8 cellular contexts compared by ENCODE assay signal in the genomic region with DNA sequence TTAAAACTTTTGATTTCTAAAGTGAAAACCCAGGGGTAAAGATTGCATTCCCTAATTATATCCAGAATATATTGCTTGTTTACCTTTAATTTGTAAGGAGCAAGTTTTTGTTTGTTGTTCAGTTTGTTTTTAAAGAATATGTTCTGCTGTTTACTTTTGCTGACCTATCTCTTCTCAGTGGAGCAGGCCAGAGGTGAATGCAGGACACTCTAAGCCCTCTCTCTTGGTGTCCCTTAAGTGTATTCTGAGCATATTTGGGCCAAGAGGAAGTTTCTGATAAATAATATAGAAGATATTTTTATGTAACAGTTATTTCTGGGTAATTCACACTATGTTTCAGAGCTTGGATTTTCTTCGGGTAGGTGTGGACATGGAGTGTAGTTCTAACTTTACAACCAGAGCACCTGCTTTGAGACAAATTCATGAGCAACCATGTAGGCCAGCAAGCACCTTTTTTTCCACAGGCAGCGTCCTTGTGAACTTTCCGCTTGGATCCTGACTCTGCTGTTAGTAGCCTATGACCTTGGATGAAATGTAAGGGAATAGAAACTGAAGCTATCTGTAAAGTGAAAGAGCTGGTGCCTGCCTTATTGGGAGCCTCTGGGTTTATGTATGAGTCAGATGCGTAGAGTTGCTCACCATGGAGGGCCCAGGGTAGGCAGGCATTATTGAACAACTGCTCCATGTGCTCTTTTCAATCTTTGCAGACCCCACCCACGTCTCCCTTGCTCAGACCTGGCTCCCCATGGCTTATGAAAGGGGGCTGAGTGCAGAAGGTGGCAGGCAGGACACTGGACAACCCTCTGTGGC. TPM values are rescaled to one million over a fixed set of nuclear protein-coding genes. Genes with fewer than 3 reads are reported as not detected.
A peak's percentile ranks its signal among the peaks of the same experiment; 100 is the strongest.
DNase-seq lines count a peak whose midpoint lies in the region; ATAC-seq and TF ChIP-seq lines count a peak whose summit lies in the region.

No MANE protein-coding gene starts in this region.

- intact Hi-C loops in left colon (cut with DNase I, micrococcal nuclease) = no loop called here
- intact Hi-C loops in upper lobe of right lung (cut with DNase I) = no loop called here
- intact Hi-C loops in OCI-LY7 (cut with micrococcal nuclease; ENCODE audit: unreplicated experiment) = no loop called here
- intact Hi-C loops in A673 (cut with micrococcal nuclease; ENCODE audit: unreplicated experiment) = no loop called here

- H3K27ac ChIP-seq in upper lobe of right lung (peak overlapping the region; percentile 59), OCI-LY7 (ENCODE audit: low read depth, low read length, poor library complexity, severe bottlenecking) (no peak overlapping the region), A673 (ENCODE audit: low read depth, low read length, poor library complexity, severe bottlenecking) (no peak overlapping the region)

- no peak overlapping the region for H2AFZ ChIP-seq in OCI-LY7 (ENCODE audit: low read length)

- TF ChIP-seq CTCF in upper lobe of right lung (IDR thresholded peaks at IDR 0.05) (no peak), OCI-LY7 (conservative IDR thresholded peaks at IDR 0.05; ENCODE audit: low read length) (no peak), A673 (conservative IDR thresholded peaks at IDR 0.05; ENCODE audit: low read depth, low read length) (no peak)

- CTCF ChIA-PET in OCI-LY7 (lab: Charles Lee; ENCODE audit: unreplicated experiment) = no interaction called here
- CTCF ChIA-PET in A673 (lab: Charles Lee) = no interaction called here

- H3K4me1 ChIP-seq in upper lobe of right lung = peaks cover 58% of the 10 kb centered on the region
- H3K4me1 ChIP-seq in OCI-LY7 (ENCODE audit: insufficient read depth, low read length, poor library complexity, severe bottlenecking) = no peaks in the 10 kb centered on the region
- no peaks in the 10 kb centered on the region for H3K4me1 ChIP-seq in A673 (ENCODE audit: insufficient read depth, low read length, poor library complexity, severe bottlenecking)

- H3K9me3 ChIP-seq in upper lobe of right lung (no peaks in the 10 kb centered on the region), OCI-LY7 (ENCODE audit: low read length) (no peaks in the 10 kb centered on the region), A673 (ENCODE audit: low read depth, low read length, poor library complexity, severe bottlenecking) (no peaks in the 10 kb centered on the region)

- H3K36me3 ChIP-seq in upper lobe of right lung = peaks cover 30% of the 10 kb centered on the region
- H3K36me3 ChIP-seq in OCI-LY7 (ENCODE audit: insufficient read depth, low read length) = peaks cover 63% of the 10 kb centered on the region
- H3K36me3 ChIP-seq in A673 (ENCODE audit: insufficient read depth, low read length, poor library complexity, severe bottlenecking) = peaks cover 12% of the 10 kb centered on the region

- no peaks in the 10 kb centered on the region for H3K9me2 ChIP-seq in OCI-LY7 (ENCODE audit: insufficient read depth, low read length)

- BruUV-seq in OCI-LY7 (replicated peaks; lab: Mats Ljungman, UMichigan) = no TSS peak
- no TSS peak for BruUV-seq in A673 (replicated peaks; lab: Mats Ljungman, UMichigan)

- no peak overlapping the region for H3K4me3 ChIP-seq in upper lobe of right lung
- H3K4me3 ChIP-seq in OCI-LY7 (ENCODE audit: low read depth, low read length, poor library complexity, severe bottlenecking) = no peak overlapping the region
- no peak overlapping the region for H3K4me3 ChIP-seq in A673 (ENCODE audit: low read depth, low read length, poor library complexity, severe bottlenecking)

- peaks cover 71% of the 10 kb centered on the region for H3K79me2 ChIP-seq in OCI-LY7 (ENCODE audit: insufficient read depth, low read depth, low read length)

- H3K4me2 ChIP-seq in OCI-LY7 (ENCODE audit: low read length) = no peak overlapping the region

- no peaks in the 10 kb centered on the region for H4K20me1 ChIP-seq in OCI-LY7 (ENCODE audit: insufficient read depth, low read length)

- POLR2A ChIA-PET in OCI-LY7 (lab: Charles Lee) = no interaction called here
- POLR2A ChIA-PET in A673 (lab: Charles Lee; ENCODE audit: low non-redundant PET) = no interaction called here

- DNase-seq in activated CD4-positive, alpha-beta T cell treated with anti-CD3 and anti-CD28 coated beads for 48 hours = peak; percentile 60
- DNase-seq in left colon (peak in 1 of 2 donors; percentile 12), upper lobe of right lung (no peak), OCI-LY7 (ENCODE audit: low spot score) (no peak), globus pallidus (ENCODE audit: low spot score) (no peak), A673 (ENCODE audit: low spot score) (no peak)

- H3K27me3 ChIP-seq in upper lobe of right lung (no peaks in the 10 kb centered on the region), A673 (replicated peaks; ENCODE audit: insufficient read depth, low read depth, low read length, poor library complexity) (no peaks in the 10 kb centered on the region)

- peak; percentile 63 for ATAC-seq in GM18867 (IDR thresholded peaks at IDR 0.05; ENCODE audit: unreplicated experiment)
- peak; percentile 70 for ATAC-seq in HG02870 (IDR thresholded peaks at IDR 0.05; ENCODE audit: unreplicated experiment)
- ATAC-seq in left colon = peak; percentile 64
- ATAC-seq in upper lobe of right lung = peak; percentile 45

RNA-seq across cellular contexts. Expression of a gene that starts 16.1 kb away (rescaled TPM):
- total RNA-seq in left colon = 100 to 1,000 TPM; 174 to 221 TPM
- 157 TPM for total RNA-seq in upper lobe of right lung
- total RNA-seq in OCI-LY7 (2014; rRNA removed; shearing (Covaris generic)) = 32.6 and 47.6 TPM in 2 replicates
- 70.9 and 71.8 TPM in 2 replicates for total RNA-seq in OCI-LY7 (2022)
- total RNA-seq in A673 (2021) = 111 and 113 TPM in 2 replicates

RNA-seq across cellular contexts. Expression of a gene that starts 40.5 kb away (rescaled TPM):
- total RNA-seq in left colon (10 to 100 TPM; 90.4 to 96.2 TPM), upper lobe of right lung (78.3 TPM), OCI-LY7 (2022) (68.6 and 69.1 TPM in 2 replicates), A673 (2021) (77.6 and 79.5 TPM in 2 replicates)
- 64.9 and 80.5 TPM in 2 replicates for total RNA-seq in OCI-LY7 (2014; rRNA removed; shearing (Covaris generic))

RNA-seq across cellular contexts. Expression of a gene that starts 48.8 kb away (rescaled TPM):
- total RNA-seq in left colon = 10 to 100 TPM; 36.5 to 59.2 TPM
- 53.5 TPM for total RNA-seq in upper lobe of right lung
- total RNA-seq in OCI-LY7 (2014; rRNA removed; shearing (Covaris generic)) = 69.2 and 89.2 TPM in 2 replicates
- total RNA-seq in OCI-LY7 (2022) = 78.6 and 95.4 TPM in 2 replicates
- 119 and 147 TPM in 2 replicates for total RNA-seq in A673 (2021)
